Comparison of ENCODE assay signal across 2 cellular contexts in the genomic region with DNA sequence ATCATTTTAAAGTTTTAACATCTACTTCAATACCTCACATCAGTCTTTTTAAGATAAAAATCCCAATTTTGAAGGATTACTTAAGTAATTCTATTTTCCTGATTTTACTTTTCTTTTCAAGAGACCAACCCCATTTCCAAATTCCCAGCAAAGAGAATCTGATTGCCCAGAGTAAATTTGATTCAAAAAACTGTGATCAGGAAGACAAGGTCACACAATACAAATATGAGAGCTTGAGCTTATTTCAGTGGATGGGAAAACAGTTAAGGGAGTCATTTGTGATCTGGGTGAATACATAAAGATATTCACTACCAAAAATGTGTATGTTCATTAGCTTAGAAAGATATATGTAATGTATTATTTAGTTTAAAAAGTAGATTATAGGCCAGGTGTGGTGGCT. TPM values are rescaled to one million over a fixed set of nuclear protein-coding genes. Genes with fewer than 3 reads are reported as not detected.
"Had no signal": no experiment of that assay in that cellular context is flagged by ENCODE, and none has a peak within 500 bp of the region (broad histone marks: within the 10 kb centered on the region; RNA-seq: fewer than 3 reads in every experiment).

No MANE protein-coding gene starts in this region.

RNA-seq across cellular contexts. Expression of a gene that starts 53.1 kb away (rescaled TPM):
- total RNA-seq: H7 had no signal
- polyA plus RNA-seq: GM23248 had no signal
